ENCODE assay signal across 1 cellular context in genomic region chr17:55432358-55433028, GRCh38.
TF ChIP-seq lines count a peak whose summit lies in the region.

No MANE protein-coding gene starts in this region.

TF ChIP-seq in K562, 482 proteins besides CTCF, POLR2A, EP300 and RAD21 (continued from another document and continues in another):
- no peak for TF ChIP-seq SRSF1 (IDR thresholded peaks at IDR 0.05; ENCODE audit: low read depth, low read length)
- TF ChIP-seq, protein P1, sequence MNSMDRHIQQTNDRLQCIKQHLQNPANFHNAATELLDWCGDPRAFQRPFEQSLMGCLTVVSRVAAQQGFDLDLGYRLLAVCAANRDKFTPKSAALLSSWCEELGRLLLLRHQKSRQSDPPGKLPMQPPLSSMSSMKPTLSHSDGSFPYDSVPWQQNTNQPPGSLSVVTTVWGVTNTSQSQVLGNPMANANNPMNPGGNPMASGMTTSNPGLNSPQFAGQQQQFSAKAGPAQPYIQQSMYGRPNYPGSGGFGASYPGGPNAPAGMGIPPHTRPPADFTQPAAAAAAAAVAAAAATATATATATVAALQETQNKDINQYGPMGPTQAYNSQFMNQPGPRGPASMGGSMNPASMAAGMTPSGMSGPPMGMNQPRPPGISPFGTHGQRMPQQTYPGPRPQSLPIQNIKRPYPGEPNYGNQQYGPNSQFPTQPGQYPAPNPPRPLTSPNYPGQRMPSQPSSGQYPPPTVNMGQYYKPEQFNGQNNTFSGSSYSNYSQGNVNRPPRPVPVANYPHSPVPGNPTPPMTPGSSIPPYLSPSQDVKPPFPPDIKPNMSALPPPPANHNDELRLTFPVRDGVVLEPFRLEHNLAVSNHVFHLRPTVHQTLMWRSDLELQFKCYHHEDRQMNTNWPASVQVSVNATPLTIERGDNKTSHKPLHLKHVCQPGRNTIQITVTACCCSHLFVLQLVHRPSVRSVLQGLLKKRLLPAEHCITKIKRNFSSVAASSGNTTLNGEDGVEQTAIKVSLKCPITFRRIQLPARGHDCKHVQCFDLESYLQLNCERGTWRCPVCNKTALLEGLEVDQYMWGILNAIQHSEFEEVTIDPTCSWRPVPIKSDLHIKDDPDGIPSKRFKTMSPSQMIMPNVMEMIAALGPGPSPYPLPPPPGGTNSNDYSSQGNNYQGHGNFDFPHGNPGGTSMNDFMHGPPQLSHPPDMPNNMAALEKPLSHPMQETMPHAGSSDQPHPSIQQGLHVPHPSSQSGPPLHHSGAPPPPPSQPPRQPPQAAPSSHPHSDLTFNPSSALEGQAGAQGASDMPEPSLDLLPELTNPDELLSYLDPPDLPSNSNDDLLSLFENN (IDR thresholded peaks at IDR 0.05; ENCODE audit: low read depth in 2 of 2, low read length in 2 of 2): no peak
- no peak for TF ChIP-seq CBX1 (IDR thresholded peaks at IDR 0.05; ENCODE audit: low read depth)
- TF ChIP-seq ZNF77 (CRISPR knock-in tag; IDR thresholded peaks at IDR 0.05): no peak
- no peak for TF ChIP-seq ZNF347 (CRISPR knock-in tag; IDR thresholded peaks at IDR 0.05; ENCODE audit: low read depth)
- TF ChIP-seq, protein P2, sequence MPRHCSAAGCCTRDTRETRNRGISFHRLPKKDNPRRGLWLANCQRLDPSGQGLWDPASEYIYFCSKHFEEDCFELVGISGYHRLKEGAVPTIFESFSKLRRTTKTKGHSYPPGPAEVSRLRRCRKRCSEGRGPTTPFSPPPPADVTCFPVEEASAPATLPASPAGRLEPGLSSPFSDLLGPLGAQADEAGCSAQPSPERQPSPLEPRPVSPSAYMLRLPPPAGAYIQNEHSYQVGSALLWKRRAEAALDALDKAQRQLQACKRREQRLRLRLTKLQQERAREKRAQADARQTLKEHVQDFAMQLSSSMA (CRISPR knock-in tag; IDR thresholded peaks at IDR 0.05): no peak
- no peak for TF ChIP-seq ELF4 (CRISPR knock-in tag; IDR thresholded peaks at IDR 0.05)
- TF ChIP-seq DACH1 (IDR thresholded peaks at IDR 0.05; ENCODE audit: partially characterized antibody): no peak
- no peak for TF ChIP-seq NR2C2 (CRISPR knock-in tag; IDR thresholded peaks at IDR 0.05)
- no peak; the same call in 1 of the 2 replicates for TF ChIP-seq NR2C2 (tag; IDR thresholded peaks at IDR 0.05)
- no peak for TF ChIP-seq ZNF407 (IDR thresholded peaks at IDR 0.05; ENCODE audit: low read depth)
- no peak for TF ChIP-seq ZNF551 (CRISPR knock-in tag; IDR thresholded peaks at IDR 0.05)
- TF ChIP-seq, protein P3, sequence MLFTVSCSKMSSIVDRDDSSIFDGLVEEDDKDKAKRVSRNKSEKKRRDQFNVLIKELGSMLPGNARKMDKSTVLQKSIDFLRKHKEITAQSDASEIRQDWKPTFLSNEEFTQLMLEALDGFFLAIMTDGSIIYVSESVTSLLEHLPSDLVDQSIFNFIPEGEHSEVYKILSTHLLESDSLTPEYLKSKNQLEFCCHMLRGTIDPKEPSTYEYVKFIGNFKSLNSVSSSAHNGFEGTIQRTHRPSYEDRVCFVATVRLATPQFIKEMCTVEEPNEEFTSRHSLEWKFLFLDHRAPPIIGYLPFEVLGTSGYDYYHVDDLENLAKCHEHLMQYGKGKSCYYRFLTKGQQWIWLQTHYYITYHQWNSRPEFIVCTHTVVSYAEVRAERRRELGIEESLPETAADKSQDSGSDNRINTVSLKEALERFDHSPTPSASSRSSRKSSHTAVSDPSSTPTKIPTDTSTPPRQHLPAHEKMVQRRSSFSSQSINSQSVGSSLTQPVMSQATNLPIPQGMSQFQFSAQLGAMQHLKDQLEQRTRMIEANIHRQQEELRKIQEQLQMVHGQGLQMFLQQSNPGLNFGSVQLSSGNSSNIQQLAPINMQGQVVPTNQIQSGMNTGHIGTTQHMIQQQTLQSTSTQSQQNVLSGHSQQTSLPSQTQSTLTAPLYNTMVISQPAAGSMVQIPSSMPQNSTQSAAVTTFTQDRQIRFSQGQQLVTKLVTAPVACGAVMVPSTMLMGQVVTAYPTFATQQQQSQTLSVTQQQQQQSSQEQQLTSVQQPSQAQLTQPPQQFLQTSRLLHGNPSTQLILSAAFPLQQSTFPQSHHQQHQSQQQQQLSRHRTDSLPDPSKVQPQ (CRISPR knock-in tag; IDR thresholded peaks at IDR 0.05; ENCODE audit: borderline replicate concordance): no peak
- no peak for TF ChIP-seq MTF1 (CRISPR knock-in tag; IDR thresholded peaks at IDR 0.05; ENCODE audit: borderline replicate concordance)
- no peak for TF ChIP-seq BHLHE40 (IDR thresholded peaks at IDR 0.05; ENCODE audit: low read length)
- no peak for TF ChIP-seq RREB1 (CRISPR knock-in tag; IDR thresholded peaks at IDR 0.05)
- no peak for TF ChIP-seq RNF2 (IDR thresholded peaks at IDR 0.05)
- TF ChIP-seq SIX5 (IDR thresholded peaks at IDR 0.05; ENCODE audit: borderline replicate concordance in 1 of 2, insufficient read depth in 1 of 2, low read depth in 1 of 2, low read length in 2 of 2): no peak
- TF ChIP-seq TSC22D4 (tag; IDR thresholded peaks at IDR 0.05): no peak
- no peak for TF ChIP-seq RBM14 (IDR thresholded peaks at IDR 0.05; ENCODE audit: borderline replicate concordance, insufficient read depth, low read depth, low read length)
- TF ChIP-seq NCOA4 (IDR thresholded peaks at IDR 0.05; ENCODE audit: partially characterized antibody): no peak
- TF ChIP-seq RFX7 (CRISPR knock-in tag; IDR thresholded peaks at IDR 0.05): no peak
- TF ChIP-seq EGR1 (conservative IDR thresholded peaks at IDR 0.05): no peak
- TF ChIP-seq NFE2L1 (tag; IDR thresholded peaks at IDR 0.05; ENCODE audit: borderline replicate concordance, low read depth): peak; percentile 26; the same call in 1 of the 2 replicates
- TF ChIP-seq ZNF134 (CRISPR knock-in tag; conservative IDR thresholded peaks at IDR 0.05): no peak; the same call in 1 of the 2 replicates
- TF ChIP-seq SNIP1 (IDR thresholded peaks at IDR 0.05; ENCODE audit: low read depth): no peak
- TF ChIP-seq IRF9 (tag; IDR thresholded peaks at IDR 0.05): peak; percentile 64; the same call in 1 of the 2 replicates
- no peak for TF ChIP-seq U2AF2 (optimal IDR thresholded peaks at IDR 0.05; ENCODE audit: low read depth, low read length)
- TF ChIP-seq PHF8 (IDR thresholded peaks at IDR 0.05; ENCODE audit: borderline replicate concordance, low read length): no peak
- TF ChIP-seq, protein P4, sequence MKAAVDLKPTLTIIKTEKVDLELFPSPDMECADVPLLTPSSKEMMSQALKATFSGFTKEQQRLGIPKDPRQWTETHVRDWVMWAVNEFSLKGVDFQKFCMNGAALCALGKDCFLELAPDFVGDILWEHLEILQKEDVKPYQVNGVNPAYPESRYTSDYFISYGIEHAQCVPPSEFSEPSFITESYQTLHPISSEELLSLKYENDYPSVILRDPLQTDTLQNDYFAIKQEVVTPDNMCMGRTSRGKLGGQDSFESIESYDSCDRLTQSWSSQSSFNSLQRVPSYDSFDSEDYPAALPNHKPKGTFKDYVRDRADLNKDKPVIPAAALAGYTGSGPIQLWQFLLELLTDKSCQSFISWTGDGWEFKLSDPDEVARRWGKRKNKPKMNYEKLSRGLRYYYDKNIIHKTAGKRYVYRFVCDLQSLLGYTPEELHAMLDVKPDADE (conservative IDR thresholded peaks at IDR 0.05; ENCODE audit: control insufficient read depth, low read depth, low read length): no peak
- TF ChIP-seq ZNF584 (CRISPR knock-in tag; IDR thresholded peaks at IDR 0.05; ENCODE audit: low read depth): peak; percentile 83; the same call in 1 of the 2 replicates
- TF ChIP-seq ZBTB43 (CRISPR knock-in tag; IDR thresholded peaks at IDR 0.05): no peak
